Comparison of ENCODE assay signal across 8 cellular contexts in the genomic region with DNA sequence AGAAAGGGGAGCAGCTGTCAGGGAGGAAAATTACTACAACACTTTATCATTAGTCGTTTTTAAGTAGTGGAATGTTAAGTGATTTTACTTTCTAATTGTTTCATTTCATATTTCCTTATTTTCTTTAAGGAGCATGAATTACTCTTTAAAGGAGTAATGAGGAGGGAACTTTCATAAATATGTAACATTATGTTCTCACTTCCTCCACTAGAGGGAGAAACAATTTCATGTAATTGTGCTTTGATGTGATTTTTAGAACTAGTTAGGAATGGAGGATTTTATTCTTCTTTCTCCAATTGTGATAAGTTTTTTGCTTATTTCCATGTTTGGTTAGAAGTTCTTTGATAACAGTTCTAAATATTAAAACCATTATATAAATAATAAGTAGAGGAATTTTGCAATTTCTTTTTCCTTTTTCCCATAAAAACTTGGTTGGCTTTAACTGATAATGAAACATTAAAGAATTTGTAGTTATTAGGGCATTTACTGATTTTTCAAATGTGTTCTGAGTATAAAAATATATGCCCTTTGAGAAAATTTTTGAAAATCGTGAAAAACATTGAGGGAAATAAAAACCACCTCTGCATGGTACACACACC.
A peak's percentile ranks its signal among the peaks of the same experiment; 100 is the strongest.
DNase-seq lines count a peak whose midpoint lies in the region; ATAC-seq, FAIRE-seq and TF ChIP-seq lines count a peak whose summit lies in the region.

No MANE protein-coding gene starts in this region.

- peak; percentile 98 for FAIRE-seq in A204.1 (lab: Jason Lieb, UNC)

- DNase-seq in Kasumi-1 (lab: John Stamatoyannopoulos, UW) (peak; percentile 37 to 68), amniotic stem cell (lab: John Stamatoyannopoulos, UW) (peak; percentile 8), kidney tubule cell (ENCODE audit: low spot score) (peak; percentile 38), NCI-H1436 treated with DMSO at 0.1 percent for 48 hours (lab: John Stamatoyannopoulos, UW) (no peak)
- DNase-seq in stimulated activated CD4-positive, alpha-beta T cell treated with anti-CD3 and anti-CD28 coated beads, Interleukin-4, amount 100 ng/mL, for 4 hours = no peak

- TF ChIP-seq CTCF in GM12873 (IDR thresholded peaks at IDR 0.05; ENCODE audit: insufficient read depth, low read depth, low read length, missing control alignments) = peak; percentile 56

- no peak for ATAC-seq in activated CD4-positive, CD25-positive, alpha-beta regulatory T cell treated with anti-CD3 and anti-CD28 coated beads, Interleukin-2, amount 50 U/mL, for 24 hours

Comparison
In these comparisons a context has a peak if more than half of its experiments do, and no peak if none do; other contexts are left out.
1. DNase-seq: peak in Kasumi-1 (2 of 2), amniotic stem cell (single experiment) and kidney tubule cell (single experiment); none in stimulated activated CD4-positive, alpha-beta T cell treated with anti-CD3 and anti-CD28 coated beads, Interleukin-4, amount 100 ng/mL, for 4 hours (0 of 2) and NCI-H1436 treated with DMSO at 0.1 percent for 48 hours (single experiment).